In genomic region chr12:57429473-57430116, GRCh38 we compare ENCODE assay signal across 7 cellular contexts. TPM values are rescaled to one million over a fixed set of nuclear protein-coding genes. Genes with fewer than 3 reads are reported as not detected.
DNase-seq lines count a peak whose midpoint lies in the region; ATAC-seq, FAIRE-seq and TF ChIP-seq lines count a peak whose summit lies in the region.
"Had no signal": no experiment of that assay in that cellular context is flagged by ENCODE, and none has a peak within 500 bp of the region (broad histone marks: within the 10 kb centered on the region; RNA-seq: fewer than 3 reads in every experiment).

No MANE protein-coding gene starts in this region.

- H3K9me3 ChIP-seq in K562 (replicated peaks; ENCODE audit: control insufficient read depth, insufficient read depth, low read depth, low read length): no peaks in the 10 kb centered on the region
- H3K9me3 ChIP-seq in osteoblast (ENCODE audit: low read depth, low read length): no peaks in the 10 kb centered on the region

- H3K9me1 ChIP-seq in K562 (ENCODE audit: control insufficient read depth, insufficient read depth, low read length): no peaks in the 10 kb centered on the region

- BruUV-seq in K562 (replicated peaks; lab: Mats Ljungman, UMichigan): TSS peak; percentile 88

- H3K36me3 ChIP-seq in K562 (ENCODE audit: control insufficient read depth, insufficient read depth, low read length) (no peaks in the 10 kb centered on the region), osteoblast (ENCODE audit: insufficient read depth, low read length) (peaks cover 4% of the 10 kb centered on the region)

- in situ Hi-C loops in K562 (cut with MboI): no loop called here

- POLR2A ChIA-PET in K562 (lab: Yijun Ruan, JAX): interaction anchor here (0.6 to 3.1 kb wide), 14 partner anchors 9 to 199 kb away, joined by 3 to 9 read pairs (median 4); partner anchors contain the start of gene DDIT3

- H3K4me2 ChIP-seq in K562 (ENCODE audit: insufficient read depth, low read length) (peak overlapping the region; percentile 94), osteoblast (ENCODE audit: insufficient read depth, low read length) (peak overlapping the region; percentile 80)

- H3K27ac ChIP-seq in K562 (ENCODE audit: extremely low read depth, low read depth, low read length): peak overlapping the region; percentile 98
- H3K27ac ChIP-seq in osteoblast (ENCODE audit: low read depth, low read length): peak overlapping the region; percentile 82

- H3K79me2 ChIP-seq in K562 (ENCODE audit: control insufficient read depth, insufficient read depth, low read length): peaks cover 31% of the 10 kb centered on the region
- peaks cover 51% of the 10 kb centered on the region for H3K79me2 ChIP-seq in osteoblast (ENCODE audit: insufficient read depth, low read length)

- no peak for TF ChIP-seq RAD21 in K562 (CRISPR knock-in tag; conservative IDR thresholded peaks at IDR 0.05 in 1 of 2, IDR thresholded peaks at IDR 0.05 in 1 of 2)

- CTCF ChIA-PET in K562 (lab: Yijun Ruan, JAX; ENCODE audit: low intra/inter-chr PET ratio): no interaction called here

- ATAC-seq in K562 (peak; percentile 4; the same call in 1 of the 3 replicates), HG03432 (IDR thresholded peaks at IDR 0.05; ENCODE audit: unreplicated experiment) (no peak)

- TF ChIP-seq EP300 in K562 (IDR thresholded peaks at IDR 0.05; ENCODE audit: low read length): no peak

- peak overlapping the region; percentile 93 to 94 for H3K9ac ChIP-seq in K562 (ENCODE audit: insufficient read depth in 1 of 2, low read depth in 2 of 2, low read length in 2 of 2)

- TF ChIP-seq CTCF in K562 (IDR thresholded peaks at IDR 0.05 in 2 of 3, conservative IDR thresholded peaks at IDR 0.05 in 1 of 3; ENCODE audit: insufficient read depth in 2 of 3, low read depth in 1 of 3, low read length in 3 of 3) (no peak), osteoblast (IDR thresholded peaks at IDR 0.05; ENCODE audit: extremely low read depth, low read depth, low read length) (no peak)

- intact Hi-C loops in K562 (cut with micrococcal nuclease): loop anchor here (2.0 kb wide), 1 partner anchor 25 kb away; the partner anchor contains the start of gene INHBE

- peak; percentile 29 for FAIRE-seq in K562 (lab: Jason Lieb, UNC)
- FAIRE-seq: endometrium had no signal

- peak overlapping the region; percentile 86 for H2AFZ ChIP-seq in K562 (ENCODE audit: low read depth, low read length)
- H2AFZ ChIP-seq in osteoblast (ENCODE audit: low read length): peak overlapping the region; percentile 64

- no peaks in the 10 kb centered on the region for H4K20me1 ChIP-seq in K562 (replicated peaks; ENCODE audit: control insufficient read depth, insufficient read depth, low read length)
- H4K20me1 ChIP-seq in osteoblast (ENCODE audit: insufficient read depth, low read length): peaks cover 5% of the 10 kb centered on the region

- H3K27me3 ChIP-seq in K562 (ENCODE audit: control insufficient read depth in 2 of 2, insufficient read depth in 2 of 2, low read length in 2 of 2): no peaks in the 10 kb centered on the region
- H3K27me3 ChIP-seq in osteoblast (ENCODE audit: insufficient read depth, low read length): no peaks in the 10 kb centered on the region

- WGBS in K562 (ENCODE audit: insufficient coverage, low coverage, missing lambda C conversion rate): 9% methylated on average over 9 of the region's 9 CpGs

- peak overlapping the region; percentile 86 for H3K4me3 ChIP-seq in Jurkat, Clone E6-1 (ENCODE audit: low read length)
- H3K4me3 ChIP-seq in K562: peak overlapping the region; percentile 59
- H3K4me3 ChIP-seq in osteoblast (ENCODE audit: insufficient read depth, low read length): peak overlapping the region; percentile 77

- H3K4me1 ChIP-seq in K562 (replicated peaks in 1 of 2; ENCODE audit: control insufficient read depth in 2 of 2, insufficient read depth in 2 of 2, low read length in 2 of 2) (peaks cover 12 to 14% of the 10 kb centered on the region in 2 experiments; a peak in 3 of 5 replicates), osteoblast (ENCODE audit: insufficient read depth, low read length) (peaks cover 12% of the 10 kb centered on the region)

- TF ChIP-seq POLR2A in K562 (conservative IDR thresholded peaks at IDR 0.05): no peak

- no peak for DNase-seq in Jurkat, Clone E6-1 (ENCODE audit: low read depth, low spot score)
- peak in 1 of 4 experiments; percentile 53 for DNase-seq in K562 (ENCODE audit: extremely low read depth in 1 of 4, low spot score in 3 of 4)
- peak; percentile 65 for DNase-seq in osteoblast (ENCODE audit: insufficient read length, low spot score, missing footprints)
- no peak for DNase-seq in NOMO-1 treated with DMSO at 0.1 percent for 48 hours (lab: John Stamatoyannopoulos, UW; ENCODE audit: unreplicated experiment)
- DNase-seq in NCI-H1930 (lab: John Stamatoyannopoulos, UW): no peak

RNA-seq across cellular contexts. Expression of gene R3HDM2, which starts 1.2 kb away (rescaled TPM):
- 37.7 TPM for polyA plus RNA-seq in Jurkat, Clone E6-1 (2012; ENCODE audit: insufficient read depth, insufficient read length)
- total RNA-seq in K562 (2011; cell fraction: chromatin; rRNA removed; ENCODE audit: low replicate concordance): 41.6 and 89.7 TPM in 2 replicates
- 12.8 and 16.2 TPM in 2 replicates for total RNA-seq in K562 (2011; cell fraction: nucleolus; rRNA removed)
- total RNA-seq in K562 (2011; cell fraction: nucleoplasm; rRNA removed): 23.0 and 33.7 TPM in 2 replicates
- total RNA-seq in K562 (2014; rRNA removed) (5.0 and 6.7 TPM in 2 replicates), K562 (2014; rRNA removed; fragmentation: Illumina TruSeq; extraction: Trizol) (9.0 and 10.5 TPM in 2 replicates), K562 (2015; rRNA removed; fragmentation: Illumina TruSeq; extraction: Trizol) (6.4 and 9.2 TPM in 2 replicates), K562 (2021) (15.5 and 18.8 TPM in 2 replicates), osteoblast (23.2 and 25.0 TPM in 2 replicates)
- polyA plus RNA-seq in K562 (2011; rRNA removed) (11.2 and 22.0 TPM in 2 replicates), K562 (2014; fragmentation: Illumina TruSeq; extraction: Trizol) (15.0 and 15.9 TPM in 2 replicates), K562 (2014; fragmentation: Nextera tagmentation; extraction: Ambion mirVana) (1 to 10 TPM; 3.3 to 3.7 TPM), K562 (2014; rRNA removed) (10.6 and 11.0 TPM in 2 replicates)
- polyA plus RNA-seq in K562 (2011; cell fraction: cytosol; rRNA removed): 14.6 and 17.9 TPM in 2 replicates
- 36.7 and 46.9 TPM in 2 replicates for polyA plus RNA-seq in K562 (2011; cell fraction: nucleus; rRNA removed)
- 11.4 and 26.6 TPM in 2 replicates for polyA plus RNA-seq in K562 (2012)
- polyA minus RNA-seq in K562 (2011; rRNA and poly(A)+ RNA removed): 12.6 and 16.4 TPM in 2 replicates
- 10.8 and 24.8 TPM in 2 replicates for polyA minus RNA-seq in K562 (2011; cell fraction: cytosol; rRNA and poly(A)+ RNA removed)
- polyA minus RNA-seq in K562 (2011; cell fraction: nucleus; rRNA and poly(A)+ RNA removed): 9.3 and 13.4 TPM in 2 replicates

RNA-seq across cellular contexts. Expression of gene INHBC, which starts 5.0 kb away (rescaled TPM):
- polyA plus RNA-seq in Jurkat, Clone E6-1 (2012; ENCODE audit: insufficient read depth, insufficient read length): not detected
- total RNA-seq in K562 (2011; cell fraction: chromatin; rRNA removed; ENCODE audit: low replicate concordance): 0.19 TPM in 1 of 2 replicates, not detected in the other
- total RNA-seq in K562 (2011; cell fraction: nucleolus; rRNA removed): 0.26 and 0.33 TPM in 2 replicates
- 0.31 and 0.44 TPM in 2 replicates for total RNA-seq in K562 (2011; cell fraction: nucleoplasm; rRNA removed)
- not detected in 2 replicates for total RNA-seq in K562 (2014; rRNA removed)
- not detected in 2 replicates for total RNA-seq in K562 (2014; rRNA removed; fragmentation: Illumina TruSeq; extraction: Trizol)
- 0.07 TPM in 1 of 2 replicates, not detected in the other for total RNA-seq in K562 (2015; rRNA removed; fragmentation: Illumina TruSeq; extraction: Trizol)
- 0.07 TPM in 1 of 2 replicates, not detected in the other for total RNA-seq in K562 (2021)
- polyA plus RNA-seq in K562 (2011; rRNA removed): 0.04 and 0.15 TPM in 2 replicates
- polyA plus RNA-seq in K562 (2011; cell fraction: cytosol; rRNA removed): 0.19 and 0.34 TPM in 2 replicates
- polyA plus RNA-seq in K562 (2011; cell fraction: nucleus; rRNA removed): 0.13 TPM in 1 of 2 replicates, not detected in the other
- 0.18 and 1.1 TPM in 2 replicates for polyA plus RNA-seq in K562 (2012)
- not detected in 2 replicates for polyA plus RNA-seq in K562 (2014; fragmentation: Illumina TruSeq; extraction: Trizol)
- under 1 TPM in 1 of 2 experiments, not detected in 1; 0.17 TPM for polyA plus RNA-seq in K562 (2014; fragmentation: Nextera tagmentation; extraction: Ambion mirVana)
- 0.24 TPM in 1 of 2 replicates, not detected in the other for polyA plus RNA-seq in K562 (2014; rRNA removed)
- polyA minus RNA-seq in K562 (2011; rRNA and poly(A)+ RNA removed): 0.18 TPM in 1 of 2 replicates, not detected in the other
- not detected in 2 replicates for polyA minus RNA-seq in K562 (2011; cell fraction: cytosol; rRNA and poly(A)+ RNA removed)
- polyA minus RNA-seq in K562 (2011; cell fraction: nucleus; rRNA and poly(A)+ RNA removed): 0.27 TPM in 1 of 2 replicates, not detected in the other
- not detected in 2 replicates for total RNA-seq in osteoblast

RNA-seq across cellular contexts. Expression of gene INHBE, which starts 25.5 kb away (rescaled TPM):
- 0.50 TPM for polyA plus RNA-seq in Jurkat, Clone E6-1 (2012; ENCODE audit: insufficient read depth, insufficient read length)
- 6.1 and 10.9 TPM in 2 replicates for total RNA-seq in K562 (2011; cell fraction: chromatin; rRNA removed; ENCODE audit: low replicate concordance)
- total RNA-seq in K562 (2011; cell fraction: nucleolus; rRNA removed): 23.7 and 26.8 TPM in 2 replicates
- total RNA-seq in K562 (2011; cell fraction: nucleoplasm; rRNA removed): 12.3 and 17.1 TPM in 2 replicates
- total RNA-seq in K562 (2014; rRNA removed) (8.2 and 12.2 TPM in 2 replicates), K562 (2014; rRNA removed; fragmentation: Illumina TruSeq; extraction: Trizol) (5.6 and 7.3 TPM in 2 replicates), K562 (2015; rRNA removed; fragmentation: Illumina TruSeq; extraction: Trizol) (0.94 and 1.2 TPM in 2 replicates), K562 (2021) (8.6 and 9.4 TPM in 2 replicates), osteoblast (0.88 and 3.3 TPM in 2 replicates)
- polyA plus RNA-seq in K562 (2011; rRNA removed) (1.7 and 4.7 TPM in 2 replicates), K562 (2014; fragmentation: Illumina TruSeq; extraction: Trizol) (9.1 and 11.1 TPM in 2 replicates), K562 (2014; fragmentation: Nextera tagmentation; extraction: Ambion mirVana) (1 to 10 TPM; 1.9 TPM), K562 (2014; rRNA removed) (8.5 and 9.9 TPM in 2 replicates)
- 4.7 and 6.2 TPM in 2 replicates for polyA plus RNA-seq in K562 (2011; cell fraction: cytosol; rRNA removed)
- 1.1 and 2.3 TPM in 2 replicates for polyA plus RNA-seq in K562 (2011; cell fraction: nucleus; rRNA removed)
- polyA plus RNA-seq in K562 (2012): 4.7 and 106 TPM in 2 replicates
- polyA minus RNA-seq in K562 (2011; rRNA and poly(A)+ RNA removed): 1.7 and 3.4 TPM in 2 replicates
- polyA minus RNA-seq in K562 (2011; cell fraction: cytosol; rRNA and poly(A)+ RNA removed): 0.67 and 3.6 TPM in 2 replicates
- 1.2 and 2.7 TPM in 2 replicates for polyA minus RNA-seq in K562 (2011; cell fraction: nucleus; rRNA and poly(A)+ RNA removed)

RNA-seq across cellular contexts. Expression of gene GLI1, which starts 30.0 kb away (rescaled TPM):
- polyA plus RNA-seq in Jurkat, Clone E6-1 (2012; ENCODE audit: insufficient read depth, insufficient read length): 3.7 TPM
- total RNA-seq in K562 (2011; cell fraction: chromatin; rRNA removed; ENCODE audit: low replicate concordance): 1.4 and 2.9 TPM in 2 replicates
- total RNA-seq in K562 (2011; cell fraction: nucleolus; rRNA removed): 1.0 and 1.3 TPM in 2 replicates
- 2.0 and 2.7 TPM in 2 replicates for total RNA-seq in K562 (2011; cell fraction: nucleoplasm; rRNA removed)
- total RNA-seq in K562 (2014; rRNA removed) (0.33 and 0.41 TPM in 2 replicates), K562 (2014; rRNA removed; fragmentation: Illumina TruSeq; extraction: Trizol) (0.76 and 0.80 TPM in 2 replicates), K562 (2015; rRNA removed; fragmentation: Illumina TruSeq; extraction: Trizol) (0.30 and 2.2 TPM in 2 replicates), K562 (2021) (2.1 and 3.7 TPM in 2 replicates), osteoblast (0.29 and 0.36 TPM in 2 replicates)
- polyA plus RNA-seq in K562 (2011; rRNA removed) (0.33 and 1.1 TPM in 2 replicates), K562 (2014; fragmentation: Illumina TruSeq; extraction: Trizol) (0.61 and 0.80 TPM in 2 replicates), K562 (2014; fragmentation: Nextera tagmentation; extraction: Ambion mirVana) (under 1 TPM; 0.24 to 0.31 TPM), K562 (2014; rRNA removed) (0.51 and 0.64 TPM in 2 replicates)
- 0.63 and 0.64 TPM in 2 replicates for polyA plus RNA-seq in K562 (2011; cell fraction: cytosol; rRNA removed)
- 2.0 and 3.7 TPM in 2 replicates for polyA plus RNA-seq in K562 (2011; cell fraction: nucleus; rRNA removed)
- 2.2 and 3.2 TPM in 2 replicates for polyA plus RNA-seq in K562 (2012)
- polyA minus RNA-seq in K562 (2011; rRNA and poly(A)+ RNA removed): 0.36 and 0.81 TPM in 2 replicates
- polyA minus RNA-seq in K562 (2011; cell fraction: cytosol; rRNA and poly(A)+ RNA removed): not detected in 2 replicates
- 0.33 and 0.81 TPM in 2 replicates for polyA minus RNA-seq in K562 (2011; cell fraction: nucleus; rRNA and poly(A)+ RNA removed)

RNA-seq across cellular contexts. Expression of gene ARHGAP9, which starts 50.1 kb away (rescaled TPM):
- polyA plus RNA-seq in Jurkat, Clone E6-1 (2012; ENCODE audit: insufficient read depth, insufficient read length): 95.2 TPM
- total RNA-seq in K562 (2011; cell fraction: chromatin; rRNA removed; ENCODE audit: low replicate concordance): 8.4 and 15.8 TPM in 2 replicates
- 5.3 and 7.2 TPM in 2 replicates for total RNA-seq in K562 (2011; cell fraction: nucleolus; rRNA removed)
- 7.3 and 8.5 TPM in 2 replicates for total RNA-seq in K562 (2011; cell fraction: nucleoplasm; rRNA removed)
- total RNA-seq in K562 (2014; rRNA removed): 3.8 and 4.6 TPM in 2 replicates
- total RNA-seq in K562 (2014; rRNA removed; fragmentation: Illumina TruSeq; extraction: Trizol): 3.1 and 4.2 TPM in 2 replicates
- total RNA-seq in K562 (2015; rRNA removed; fragmentation: Illumina TruSeq; extraction: Trizol): 5.1 and 5.8 TPM in 2 replicates
- total RNA-seq in K562 (2021): 5.9 and 6.0 TPM in 2 replicates
- 6.5 and 22.7 TPM in 2 replicates for polyA plus RNA-seq in K562 (2011; rRNA removed)
- 7.6 and 14.0 TPM in 2 replicates for polyA plus RNA-seq in K562 (2011; cell fraction: cytosol; rRNA removed)
- 53.3 and 109 TPM in 2 replicates for polyA plus RNA-seq in K562 (2011; cell fraction: nucleus; rRNA removed)
- polyA plus RNA-seq in K562 (2012): 5.2 and 15.6 TPM in 2 replicates
- 5.4 and 6.5 TPM in 2 replicates for polyA plus RNA-seq in K562 (2014; fragmentation: Illumina TruSeq; extraction: Trizol)
- polyA plus RNA-seq in K562 (2014; fragmentation: Nextera tagmentation; extraction: Ambion mirVana): 1 to 10 TPM; 1.5 to 2.0 TPM
- polyA plus RNA-seq in K562 (2014; rRNA removed): 3.3 and 10.2 TPM in 2 replicates
- polyA minus RNA-seq in K562 (2011; rRNA and poly(A)+ RNA removed): 2.8 and 7.2 TPM in 2 replicates
- polyA minus RNA-seq in K562 (2011; cell fraction: cytosol; rRNA and poly(A)+ RNA removed): 1.5 and 8.5 TPM in 2 replicates
- polyA minus RNA-seq in K562 (2011; cell fraction: nucleus; rRNA and poly(A)+ RNA removed): 4.3 and 13.0 TPM in 2 replicates
- 0.29 and 0.36 TPM in 2 replicates for total RNA-seq in osteoblast
